8 cellular contexts compared by ENCODE assay signal in genomic region chr5:98770158-98770910, GRCh38. TPM values are rescaled to one million over a fixed set of nuclear protein-coding genes. Genes with fewer than 3 reads are reported as not detected.
DNase-seq lines count a peak whose midpoint lies in the region; ATAC-seq and TF ChIP-seq lines count a peak whose summit lies in the region.

No MANE protein-coding gene starts in this region.

- H3K4me3 ChIP-seq in coronary artery: peak overlapping the region; percentile 70
- H3K4me3 ChIP-seq in lower lobe of right lung: peak overlapping the region; percentile 74

- POLR2A ChIA-PET in T-cell (lab: Charles Lee): interaction anchor here (0.6 kb wide), 4 partner anchors 82 to 1795 kb away, joined by 3 to 8 read pairs (median 5); no protein-coding TSS in a partner anchor

- peak overlapping the region; percentile 86 for H3K27ac Mint-ChIP-seq in T-cell

- ATAC-seq in T-cell (replicated peaks in 1 of 4) (no peak), lower lobe of right lung (peak in 1 of 2 donors; percentile 16), HG02798 (IDR thresholded peaks at IDR 0.05; ENCODE audit: poor library complexity, unreplicated experiment) (no peak), HG03045 (IDR thresholded peaks at IDR 0.05; ENCODE audit: unreplicated experiment) (no peak)
- ATAC-seq in stimulated activated naive CD8-positive, alpha-beta T cell treated with anti-CD3 and anti-CD28 coated beads, Interleukin-15, Interleukin-2, amounts not matched to agents 100 U/mL and 50 U/mL, for 24 hours: no peak

- intact Hi-C loops in lower lobe of right lung (cut with DNase I): no loop called here

- peaks cover 6% of the 10 kb centered on the region for H3K27me3 ChIP-seq in lower lobe of right lung (ENCODE audit: low read depth)

- no peaks in the 10 kb centered on the region for H3K36me3 ChIP-seq in lower lobe of right lung

- H3K36me3 Mint-ChIP-seq in T-cell: no peaks in the 10 kb centered on the region

- no peaks in the 10 kb centered on the region for H3K9me3 ChIP-seq in lower lobe of right lung

- peaks cover 53% of the 10 kb centered on the region for H3K4me1 ChIP-seq in lower lobe of right lung

- DNase-seq in DMS53 treated with DMSO at 0.1 percent for 48 hours (lab: John Stamatoyannopoulos, UW; ENCODE audit: unreplicated experiment) (peak; percentile 60), Kasumi-1 (lab: John Stamatoyannopoulos, UW) (peak; percentile 32 to 63), T-cell (peak in 11 of 34 experiments; percentile 8 to 35 (median 18)), coronary artery (ENCODE audit: low spot score) (peak; percentile 76), lower lobe of right lung (peak; percentile 59)
- DNase-seq in stimulated activated naive CD8-positive, alpha-beta T cell treated with anti-CD3 and anti-CD28 coated beads, Interleukin-15, Interleukin-2, amounts not matched to agents 100 U/mL and 50 U/mL, for 24 hours: peak; percentile 19

- H3K4me1 Mint-ChIP-seq in T-cell: peaks cover 53 to 61% (median 54%) of the 10 kb centered on the region in 3 donors

- H3K27ac ChIP-seq in coronary artery (peak overlapping the region; percentile 77 to 85), lower lobe of right lung (peak overlapping the region; percentile 70)

- H3K4me3 Mint-ChIP-seq in T-cell: peak overlapping the region; percentile 92 to 99 (median 96)

- CTCF ChIA-PET in T-cell (lab: Charles Lee): interaction anchor here (0.6 to 4.1 kb wide), 16 partner anchors 11 to 1809 kb away, joined by 3 to 35 read pairs (median 3); no protein-coding TSS in a partner anchor

- TF ChIP-seq CTCF in coronary artery (IDR thresholded peaks at IDR 0.05): no peak
- TF ChIP-seq CTCF in lower lobe of right lung (IDR thresholded peaks at IDR 0.05): no peak

- H3K27me3 Mint-ChIP-seq in T-cell: peaks cover 11 to 35% of the 10 kb centered on the region in 2 donors

- H3K9me3 Mint-ChIP-seq in T-cell: no peaks in the 10 kb centered on the region

RNA-seq across cellular contexts. Expression of gene RGMB, which starts 3.1 kb away (rescaled TPM):
- 10 to 100 TPM; 14.6 to 22.8 (median 16.8) TPM for total RNA-seq in T-cell
- total RNA-seq in lower lobe of right lung: 22.9 TPM
